14 cellular contexts compared by ENCODE assay signal in the genomic region with DNA sequence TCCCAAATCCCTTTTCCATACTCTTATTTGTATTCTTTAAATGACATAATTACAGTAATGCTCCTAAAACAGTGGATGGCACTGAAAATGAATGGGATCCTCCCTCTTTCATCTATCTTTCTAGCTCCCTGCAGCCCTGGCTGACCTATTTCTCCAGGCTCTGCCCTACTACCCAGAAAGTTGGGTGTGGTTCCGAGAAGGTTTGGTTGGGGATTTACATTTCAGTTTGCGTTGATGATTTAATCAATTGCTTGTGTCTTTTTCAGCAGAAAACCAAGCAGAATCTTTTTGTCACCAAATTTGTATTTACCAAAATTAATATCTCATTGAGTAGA. TPM values are rescaled to one million over a fixed set of nuclear protein-coding genes. Genes with fewer than 3 reads are reported as not detected.
DNase-seq lines count a peak whose midpoint lies in the region; ATAC-seq and TF ChIP-seq lines count a peak whose summit lies in the region.
"Had no signal": no experiment of that assay in that cellular context is flagged by ENCODE, and none has a peak within 500 bp of the region (broad histone marks: within the 10 kb centered on the region; RNA-seq: fewer than 3 reads in every experiment).

No MANE protein-coding gene starts in this region.

- H3K9me3 Mint-ChIP-seq in natural killer cell treated with Interleukin-12 subunit alpha and Interleukin-12 subunit beta and Interleukin-15 and Interleukin-18, amount 100 ng/mL, for 72 hours = no peaks in the 10 kb centered on the region
- no peaks in the 10 kb centered on the region for H3K9me3 Mint-ChIP-seq in natural killer cell
- H3K9me3 Mint-ChIP-seq: activated naive CD8-positive, alpha-beta T cell treated with anti-CD3 and anti-CD28 coated beads for 36 hours had no signal

- intact Hi-C loops in natural killer cell (cut with micrococcal nuclease) = no loop called here

- H3K27ac Mint-ChIP-seq in natural killer cell treated with Interleukin-12 subunit alpha and Interleukin-12 subunit beta and Interleukin-15 and Interleukin-18, amount 100 ng/mL, for 72 hours = peak overlapping the region; percentile 27 to 62
- H3K27ac Mint-ChIP-seq in natural killer cell = no peak overlapping the region
- H3K27ac Mint-ChIP-seq: activated naive CD8-positive, alpha-beta T cell treated with anti-CD3 and anti-CD28 coated beads for 36 hours; stimulated activated naive B cell treated with anti-CD40 and anti-IgM and Interleukin-4, amounts not matched to agents 10 μg/mL and 1 μg/mL and 100 μg/mL, for 72 hours had no signal

- peak in 1 of 2 donors; percentile 59 for ATAC-seq in natural killer cell treated with Interleukin-12 subunit alpha and Interleukin-12 subunit beta and Interleukin-15 and Interleukin-18, amount 100 ng/mL, for 72 hours
- ATAC-seq in natural killer cell = no peak

- H3K4me3 Mint-ChIP-seq in natural killer cell treated with Interleukin-12 subunit alpha and Interleukin-12 subunit beta and Interleukin-15 and Interleukin-18, amount 100 ng/mL, for 72 hours = peak overlapping the region; percentile 36
- no peak overlapping the region for H3K4me3 Mint-ChIP-seq in natural killer cell
- H3K4me3 Mint-ChIP-seq: activated naive CD8-positive, alpha-beta T cell treated with anti-CD3 and anti-CD28 coated beads for 36 hours had no signal

- H3K27ac ChIP-seq in subcutaneous abdominal adipose tissue (ENCODE audit: low read depth, low read length) = peak overlapping the region; percentile 39
- H3K27ac ChIP-seq: RWPE1 had no signal

- no peaks in the 10 kb centered on the region for H3K9me3 ChIP-seq in adipocyte (ENCODE audit: control insufficient read depth, low read length)
- no peaks in the 10 kb centered on the region for H3K9me3 ChIP-seq in subcutaneous abdominal adipose tissue (ENCODE audit: control insufficient read depth in 5 of 5, low read length in 5 of 5)

- peak overlapping the region; percentile 39 for H3K4me3 ChIP-seq in adipocyte (ENCODE audit: low read length)
- no peak overlapping the region for H3K4me3 ChIP-seq in subcutaneous abdominal adipose tissue (ENCODE audit: low read depth in 1 of 5, low read length in 5 of 5)
- H3K4me3 ChIP-seq: BLaER1 treated with 17β-estradiol and CSF1 and Interleukin-3, amounts not matched to agents 10 nM and 100 nM had no signal

- H3K36me3 ChIP-seq in adipocyte (ENCODE audit: control insufficient read depth, insufficient read depth, low read length, severe bottlenecking) = no peaks in the 10 kb centered on the region
- no peaks in the 10 kb centered on the region for H3K36me3 ChIP-seq in subcutaneous abdominal adipose tissue (ENCODE audit: control insufficient read depth in 5 of 5, insufficient read depth in 5 of 5, low read length in 5 of 5)
- H3K36me3 ChIP-seq: BLaER1 treated with 17β-estradiol and CSF1 and Interleukin-3, amounts not matched to agents 10 nM and 100 nM had no signal

- peaks cover 0 to 3% of the 10 kb centered on the region in 2 donors for H3K27me3 Mint-ChIP-seq in natural killer cell treated with Interleukin-12 subunit alpha and Interleukin-12 subunit beta and Interleukin-15 and Interleukin-18, amount 100 ng/mL, for 72 hours
- H3K27me3 Mint-ChIP-seq in natural killer cell (ENCODE audit: low read depth in 2 of 2) = peaks cover 0 to 3% of the 10 kb centered on the region in 2 donors
- H3K27me3 Mint-ChIP-seq: activated naive CD8-positive, alpha-beta T cell treated with anti-CD3 and anti-CD28 coated beads for 36 hours; stimulated activated naive B cell treated with anti-CD40 and anti-IgM and Interleukin-4, amounts not matched to agents 10 μg/mL and 1 μg/mL and 100 μg/mL, for 72 hours had no signal

- H3K27me3 ChIP-seq in adipocyte (replicated peaks; ENCODE audit: control insufficient read depth, insufficient read depth, low read length) (no peaks in the 10 kb centered on the region), subcutaneous abdominal adipose tissue (ENCODE audit: control insufficient read depth in 5 of 5, insufficient read depth in 4 of 5, low read length in 5 of 5) (no peaks in the 10 kb centered on the region)
- H3K27me3 ChIP-seq: BLaER1 treated with 17β-estradiol and CSF1 and Interleukin-3, amounts not matched to agents 10 nM and 100 nM had no signal

- H3K36me3 Mint-ChIP-seq in natural killer cell treated with Interleukin-12 subunit alpha and Interleukin-12 subunit beta and Interleukin-15 and Interleukin-18, amount 100 ng/mL, for 72 hours = no peaks in the 10 kb centered on the region
- no peaks in the 10 kb centered on the region for H3K36me3 Mint-ChIP-seq in natural killer cell
- H3K36me3 Mint-ChIP-seq: activated naive CD8-positive, alpha-beta T cell treated with anti-CD3 and anti-CD28 coated beads for 36 hours; stimulated activated naive B cell treated with anti-CD40 and anti-IgM and Interleukin-4, amounts not matched to agents 10 μg/mL and 1 μg/mL and 100 μg/mL, for 72 hours had no signal

- H3K4me1 ChIP-seq in adipocyte (ENCODE audit: control insufficient read depth, insufficient read depth, low read length) (peaks cover 54% of the 10 kb centered on the region), subcutaneous abdominal adipose tissue (ENCODE audit: control insufficient read depth in 5 of 5, insufficient read depth in 5 of 5, low read length in 5 of 5) (peaks cover 0 to 43% (median 9%) of the 10 kb centered on the region in 5 donors)

- TF ChIP-seq CTCF in natural killer cell (IDR thresholded peaks at IDR 0.05) = no peak

- H3K4me1 Mint-ChIP-seq in natural killer cell treated with Interleukin-12 subunit alpha and Interleukin-12 subunit beta and Interleukin-15 and Interleukin-18, amount 100 ng/mL, for 72 hours (ENCODE audit: low read depth in 2 of 2) = peaks cover 4 to 20% of the 10 kb centered on the region in 2 donors
- H3K4me1 Mint-ChIP-seq in natural killer cell = no peaks in the 10 kb centered on the region

- H3K9ac ChIP-seq in adipocyte (ENCODE audit: low read length) (peak overlapping the region; percentile 66), subcutaneous abdominal adipose tissue (ENCODE audit: low read length in 5 of 5) (peak overlapping the region in 1 of 5 donors; percentile 41)

- DNase-seq in natural killer cell treated with Interleukin-12 subunit alpha and Interleukin-12 subunit beta and Interleukin-15 and Interleukin-18, amount 100 ng/mL, for 72 hours (ENCODE audit: low spot score) = no peak
- no peak for DNase-seq in natural killer cell
- DNase-seq in OCI-M1 (lab: John Stamatoyannopoulos, UW) = peak; percentile 97
- DNase-seq in adipocyte (ENCODE audit: low read depth) = no peak
- no peak for DNase-seq in NCI-H1048 (lab: John Stamatoyannopoulos, UW)
- DNase-seq in AG08395 (ENCODE audit: low spot score) = no peak
- DNase-seq: activated CD8-positive, alpha-beta memory T cell treated with anti-CD3 and anti-CD28 coated beads for 24 hours; activated naive CD8-positive, alpha-beta T cell treated with anti-CD3 and anti-CD28 coated beads for 36 hours; midbrain; NCI-H2029 treated with DMSO at 0.1 percent for 48 hours; stimulated activated naive B cell treated with anti-CD40 and anti-IgM and Interleukin-4, amounts not matched to agents 10 μg/mL and 1 μg/mL and 100 μg/mL, for 72 hours had no signal

RNA-seq across cellular contexts. Expression of a gene that starts 21.1 kb away (rescaled TPM):
- 10 to 100 TPM; 57.9 to 67.1 TPM for total RNA-seq in natural killer cell treated with Interleukin-12 subunit alpha and Interleukin-12 subunit beta and Interleukin-15 and Interleukin-18, amount 100 ng/mL, for 72 hours
- 10 to 100 TPM; 32.6 to 73.9 (median 52.7) TPM for total RNA-seq in natural killer cell

Comparison
In these comparisons a context has a peak if more than half of its experiments do, and no peak if none do; other contexts are left out.
1. H3K27ac Mint-ChIP-seq: peak in natural killer cell treated with Interleukin-12 subunit alpha and Interleukin-12 subunit beta and Interleukin-15 and Interleukin-18, amount 100 ng/mL, for 72 hours (2 of 2); none in natural killer cell (0 of 2).